ENCODE assay signal across 19 cellular contexts in the genomic region with DNA sequence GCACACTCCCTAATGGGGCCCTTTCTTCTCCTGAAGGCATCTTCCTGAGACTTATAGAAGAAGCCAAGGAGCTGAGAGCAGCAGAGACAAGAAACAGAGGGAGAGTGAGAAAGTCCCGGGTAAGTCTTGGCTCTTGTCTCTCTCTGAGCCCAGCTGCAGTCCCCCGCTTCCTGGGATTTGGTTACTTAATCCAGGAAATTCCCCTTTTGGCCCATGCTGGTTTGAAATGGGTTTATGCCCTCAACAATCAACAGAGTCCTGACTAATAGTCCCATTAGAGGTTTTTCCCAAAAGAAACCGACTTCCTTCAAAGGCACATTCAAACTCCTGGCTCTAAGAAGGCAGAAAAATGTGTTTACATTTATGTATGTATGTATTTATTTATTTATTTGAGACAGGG. TPM values are rescaled to one million over a fixed set of nuclear protein-coding genes. Genes with fewer than 3 reads are reported as not detected.
A peak's percentile ranks its signal among the peaks of the same experiment; 100 is the strongest.
DNase-seq lines count a peak whose midpoint lies in the region; ATAC-seq, FAIRE-seq and TF ChIP-seq lines count a peak whose summit lies in the region.
"Had no signal": no experiment of that assay in that cellular context is flagged by ENCODE, and none has a peak within 500 bp of the region (broad histone marks: within the 10 kb centered on the region; RNA-seq: fewer than 3 reads in every experiment).

No MANE protein-coding gene starts in this region.

- no peaks in the 10 kb centered on the region for H3K36me3 Mint-ChIP-seq in stimulated activated effector memory CD8-positive, alpha-beta T cell treated with anti-CD3 and anti-CD28 coated beads, Interleukin-12 subunit alpha, Interleukin-12 subunit beta, amount 100 ng/mL, for 72 hours
- no peaks in the 10 kb centered on the region for H3K36me3 Mint-ChIP-seq in endodermal cell (ENCODE audit: low read depth)
- H3K36me3 Mint-ChIP-seq: activated naive CD8-positive, alpha-beta T cell treated with anti-CD3 and anti-CD28 coated beads, Interleukin-2, amount 10 ng/mL, durations not matched to agents 7 days and 5 days had no signal

- H3K9me3 ChIP-seq in K562 (replicated peaks; ENCODE audit: control insufficient read depth, insufficient read depth, low read depth, low read length) (no peaks in the 10 kb centered on the region), hepatocyte (ENCODE audit: low read depth) (no peaks in the 10 kb centered on the region), endodermal cell (ENCODE audit: control insufficient read depth, low read length) (no peaks in the 10 kb centered on the region)
- H3K9me3 ChIP-seq: stomach had no signal

- TF ChIP-seq POLR2A in K562 (conservative IDR thresholded peaks at IDR 0.05), result no peak

- no peaks in the 10 kb centered on the region for H3K36me3 ChIP-seq in K562 (ENCODE audit: control insufficient read depth, insufficient read depth, low read length)
- H3K36me3 ChIP-seq in hepatocyte (replicated peaks; ENCODE audit: insufficient read depth, low read depth), result no peaks in the 10 kb centered on the region
- no peaks in the 10 kb centered on the region for H3K36me3 ChIP-seq in endodermal cell (ENCODE audit: control insufficient read depth, insufficient read depth, low read length)
- H3K36me3 ChIP-seq: stomach had no signal

- no peak for TF ChIP-seq EP300 in K562 (IDR thresholded peaks at IDR 0.05; ENCODE audit: low read length)

- no peaks in the 10 kb centered on the region; a peak in 2 of 5 replicates for H3K27me3 ChIP-seq in K562 (ENCODE audit: control insufficient read depth in 2 of 2, insufficient read depth in 2 of 2, low read length in 2 of 2)
- no peaks in the 10 kb centered on the region for H3K27me3 ChIP-seq in hepatocyte
- no peaks in the 10 kb centered on the region for H3K27me3 ChIP-seq in endodermal cell (ENCODE audit: control insufficient read depth, insufficient read depth, low read length, poor library complexity, severe bottlenecking)
- H3K27me3 ChIP-seq: stomach had no signal

- no peak for TF ChIP-seq RAD21 in K562 (CRISPR knock-in tag; conservative IDR thresholded peaks at IDR 0.05 in 1 of 2, IDR thresholded peaks at IDR 0.05 in 1 of 2)

- H3K9ac ChIP-seq in K562 (ENCODE audit: insufficient read depth in 1 of 2, low read depth in 2 of 2, low read length in 2 of 2) (no peak overlapping the region), endodermal cell (ENCODE audit: extremely low read depth, low read length, poor library complexity, severe bottlenecking) (no peak overlapping the region)

- in situ Hi-C loops in K562 (cut with MboI), result no loop called here

- no TSS peak for BruUV-seq in K562 (replicated peaks; lab: Mats Ljungman, UMichigan)

- H3K9me2 ChIP-seq in hepatocyte (replicated peaks; ENCODE audit: insufficient read depth), result no peaks in the 10 kb centered on the region

- H3K4me1 ChIP-seq in K562 (replicated peaks in 1 of 2; ENCODE audit: control insufficient read depth in 2 of 2, insufficient read depth in 2 of 2, low read length in 2 of 2), result peaks cover 0 to 5% of the 10 kb centered on the region in 2 experiments; a peak in 3 of 5 replicates
- H3K4me1 ChIP-seq in hepatocyte (ENCODE audit: insufficient read depth), result peaks cover 3% of the 10 kb centered on the region
- H3K4me1 ChIP-seq in endodermal cell (ENCODE audit: control insufficient read depth, insufficient read depth, low read length), result no peaks in the 10 kb centered on the region

- H3K79me2 ChIP-seq in K562 (ENCODE audit: control insufficient read depth, insufficient read depth, low read length), result no peaks in the 10 kb centered on the region
- no peaks in the 10 kb centered on the region for H3K79me2 ChIP-seq in hepatocyte

- TF ChIP-seq CTCF in AG04449 (IDR thresholded peaks at IDR 0.05; ENCODE audit: insufficient read depth, low read length, missing control alignments), result no peak
- TF ChIP-seq CTCF in K562 (IDR thresholded peaks at IDR 0.05 in 2 of 3, conservative IDR thresholded peaks at IDR 0.05 in 1 of 3; ENCODE audit: insufficient read depth in 2 of 3, low read depth in 1 of 3, low read length in 3 of 3), result no peak
- TF ChIP-seq CTCF in hepatocyte (IDR thresholded peaks at IDR 0.05; ENCODE audit: poor library complexity), result no peak
- TF ChIP-seq CTCF in endodermal cell (conservative IDR thresholded peaks at IDR 0.05), result no peak

- CTCF ChIA-PET in AG04449 (lab: Yijun Ruan, JAX) (interaction anchor here (0.7 to 17.1 kb wide), 4 partner anchors 22 to 164 kb away, joined by 3 to 621 read pairs (median 6); partner anchors contain the start of gene TMEM158), K562 (lab: Yijun Ruan, JAX; ENCODE audit: low intra/inter-chr PET ratio) (no interaction called here)

- FAIRE-seq in K562 (lab: Jason Lieb, UNC), result no peak
- FAIRE-seq: colon had no signal

- no peak overlapping the region for H3K4me3 ChIP-seq in AG04449 (ENCODE audit: low read depth, low read length)
- no peak overlapping the region for H3K4me3 ChIP-seq in K562
- H3K4me3 ChIP-seq in hepatocyte, result no peak overlapping the region
- no peak overlapping the region for H3K4me3 ChIP-seq in endodermal cell (ENCODE audit: low read length)
- H3K4me3 ChIP-seq: stomach had no signal

- H2AFZ ChIP-seq in K562 (ENCODE audit: low read depth, low read length) (no peak overlapping the region), hepatocyte (no peak overlapping the region)

- H3K4me2 ChIP-seq in K562 (ENCODE audit: insufficient read depth, low read length) (no peak overlapping the region), hepatocyte (no peak overlapping the region)

- H3K27ac ChIP-seq in K562 (ENCODE audit: extremely low read depth, low read depth, low read length) (no peak overlapping the region), hepatocyte (no peak overlapping the region), endodermal cell (ENCODE audit: low read depth, low read length) (no peak overlapping the region)
- H3K27ac ChIP-seq: stomach had no signal

- POLR2A ChIA-PET in AG04449 (lab: Yijun Ruan, JAX) (no interaction called here), K562 (lab: Yijun Ruan, JAX) (interaction anchor here (0.9 to 1.7 kb wide), 5 partner anchors 8 to 163 kb away, joined by 3 to 5 read pairs (median 3); no protein-coding TSS in a partner anchor)

- peaks cover 22% of the 10 kb centered on the region for H3K27me3 Mint-ChIP-seq in endodermal cell (ENCODE audit: insufficient read depth)

- H3K9me1 ChIP-seq in K562 (ENCODE audit: control insufficient read depth, insufficient read depth, low read length), result no peaks in the 10 kb centered on the region

- 13% methylated on average over 3 of the region's 3 CpGs for WGBS in K562 (ENCODE audit: insufficient coverage, low coverage, missing lambda C conversion rate)
- 28% methylated on average over 3 of the region's 3 CpGs for WGBS in hepatocyte (ENCODE audit: low lambda C conversion rate, missing lambda C conversion rate)
- 55 to 82% methylated on average over 2 to 3 of the region's 3 CpGs for WGBS in endodermal cell (ENCODE audit: insufficient coverage in 1 of 2, insufficient read length in 1 of 2), 2 experiments

- peaks cover 6% of the 10 kb centered on the region for H3K4me1 Mint-ChIP-seq in stimulated activated effector memory CD8-positive, alpha-beta T cell treated with anti-CD3 and anti-CD28 coated beads, Interleukin-12 subunit alpha, Interleukin-12 subunit beta, amount 100 ng/mL, for 72 hours
- H3K4me1 Mint-ChIP-seq in endodermal cell, result peaks cover 5% of the 10 kb centered on the region

- ATAC-seq in K562 (no peak), sciatic nerve (no peak)
- no peak for ATAC-seq in stimulated activated effector memory CD8-positive, alpha-beta T cell treated with anti-CD3 and anti-CD28 coated beads, Interleukin-12 subunit alpha, Interleukin-12 subunit beta, amount 100 ng/mL, for 72 hours
- ATAC-seq: activated CD4-positive, alpha-beta T cell treated with anti-CD3 and anti-CD28 coated beads for 36 hours; esophagus mucosa had no signal

- no peaks in the 10 kb centered on the region for H3K9me3 Mint-ChIP-seq in stimulated activated effector memory CD8-positive, alpha-beta T cell treated with anti-CD3 and anti-CD28 coated beads, Interleukin-12 subunit alpha, Interleukin-12 subunit beta, amount 100 ng/mL, for 72 hours
- H3K9me3 Mint-ChIP-seq in endodermal cell, result no peaks in the 10 kb centered on the region
- H3K9me3 Mint-ChIP-seq: activated naive CD8-positive, alpha-beta T cell treated with anti-CD3 and anti-CD28 coated beads, Interleukin-2, amount 10 ng/mL, durations not matched to agents 7 days and 5 days; activated T-cell treated with anti-CD3 and anti-CD28 coated beads, Interleukin-2, amount 50 U/mL, for 24 hours had no signal

- intact Hi-C loops in K562 (cut with micrococcal nuclease) (no loop called here), sciatic nerve (cut with DNase I) (no loop called here)

- H3K27ac Mint-ChIP-seq in stimulated activated effector memory CD8-positive, alpha-beta T cell treated with anti-CD3 and anti-CD28 coated beads, Interleukin-12 subunit alpha, Interleukin-12 subunit beta, amount 100 ng/mL, for 72 hours, result no peak overlapping the region
- H3K27ac Mint-ChIP-seq in endodermal cell, result no peak overlapping the region
- H3K27ac Mint-ChIP-seq: activated CD4-positive, alpha-beta T cell treated with anti-CD3 and anti-CD28 coated beads for 36 hours; activated naive CD8-positive, alpha-beta T cell treated with anti-CD3 and anti-CD28 coated beads, Interleukin-2, amount 10 ng/mL, durations not matched to agents 7 days and 5 days; activated T-cell treated with anti-CD3 and anti-CD28 coated beads, Interleukin-2, amount 50 U/mL, for 24 hours had no signal

- H4K20me1 ChIP-seq in K562 (replicated peaks; ENCODE audit: control insufficient read depth, insufficient read depth, low read length) (no peaks in the 10 kb centered on the region), hepatocyte (ENCODE audit: insufficient read depth, poor library complexity, severe bottlenecking) (no peaks in the 10 kb centered on the region)

- peak; percentile 46 for DNase-seq in AG04449 (ENCODE audit: low read depth, low spot score)
- peak; percentile 84 for DNase-seq in HT1080 (ENCODE audit: low read depth)
- no peak for DNase-seq in K562 (ENCODE audit: extremely low read depth in 1 of 4, low spot score in 3 of 4)
- DNase-seq in hepatocyte (ENCODE audit: low spot score), result peak; percentile 33
- DNase-seq in activated naive CD4-positive, alpha-beta T cell (lab: John Stamatoyannopoulos, UW), result no peak
- no peak for DNase-seq in sciatic nerve (ENCODE audit: low spot score)
- no peak for DNase-seq in stimulated activated effector memory CD8-positive, alpha-beta T cell treated with anti-CD3 and anti-CD28 coated beads, Interleukin-12 subunit alpha, Interleukin-12 subunit beta, amount 100 ng/mL, for 72 hours (ENCODE audit: low spot score in 2 of 2)
- DNase-seq in endodermal cell, result no peak
- DNase-seq: activated CD4-positive, alpha-beta T cell treated with anti-CD3 and anti-CD28 coated beads for 36 hours; activated naive CD8-positive, alpha-beta T cell treated with anti-CD3 and anti-CD28 coated beads, Interleukin-2, amount 10 ng/mL, durations not matched to agents 7 days and 5 days; activated T-cell treated with anti-CD3 and anti-CD28 coated beads, Interleukin-2, amount 50 U/mL, for 24 hours; Karpas-422; NCI-H2081 treated with DMSO at 0.1 percent for 48 hours; NCI-H774; nucleus accumbens; stomach; T-helper 2 cell had no signal

- no peak overlapping the region for H3K4me3 Mint-ChIP-seq in stimulated activated effector memory CD8-positive, alpha-beta T cell treated with anti-CD3 and anti-CD28 coated beads, Interleukin-12 subunit alpha, Interleukin-12 subunit beta, amount 100 ng/mL, for 72 hours
- H3K4me3 Mint-ChIP-seq in endodermal cell, result no peak overlapping the region
- H3K4me3 Mint-ChIP-seq: activated CD4-positive, alpha-beta T cell treated with anti-CD3 and anti-CD28 coated beads for 36 hours; activated naive CD8-positive, alpha-beta T cell treated with anti-CD3 and anti-CD28 coated beads, Interleukin-2, amount 10 ng/mL, durations not matched to agents 7 days and 5 days; activated T-cell treated with anti-CD3 and anti-CD28 coated beads, Interleukin-2, amount 50 U/mL, for 24 hours had no signal

RNA-seq across cellular contexts. Expression of gene TMEM158, which starts 22.0 kb away (rescaled TPM):
- total RNA-seq in HT1080 (2014; rRNA removed; shearing (Covaris generic)), result 248 and 364 TPM in 2 replicates
- 419 and 467 TPM in 2 replicates for polyA plus RNA-seq in HT1080 (2015; cell fraction: cytosol; rRNA removed)
- polyA plus RNA-seq in HT1080 (2015; cell fraction: nucleus; rRNA removed), result 122 and 123 TPM in 2 replicates
- 17.6 and 30.8 TPM in 2 replicates for total RNA-seq in K562 (2011; cell fraction: chromatin; rRNA removed; ENCODE audit: low replicate concordance)
- total RNA-seq in K562 (2011; cell fraction: nucleolus; rRNA removed), result 39.3 and 69.5 TPM in 2 replicates
- 34.5 and 58.6 TPM in 2 replicates for total RNA-seq in K562 (2011; cell fraction: nucleoplasm; rRNA removed)
- 23.6 and 24.7 TPM in 2 replicates for total RNA-seq in K562 (2014; rRNA removed)
- 6.8 and 9.5 TPM in 2 replicates for total RNA-seq in K562 (2014; rRNA removed; fragmentation: Illumina TruSeq; extraction: Trizol)
- 3.7 and 4.1 TPM in 2 replicates for total RNA-seq in K562 (2015; rRNA removed; fragmentation: Illumina TruSeq; extraction: Trizol)
- total RNA-seq in K562 (2021), result 33.2 and 46.5 TPM in 2 replicates
- 17.0 and 32.4 TPM in 2 replicates for polyA plus RNA-seq in K562 (2011; rRNA removed)
- 23.8 and 166 TPM in 2 replicates for polyA plus RNA-seq in K562 (2011; cell fraction: cytosol; rRNA removed)
- polyA plus RNA-seq in K562 (2011; cell fraction: nucleus; rRNA removed), result 20.8 and 52.4 TPM in 2 replicates
- polyA plus RNA-seq in K562 (2012), result 15.6 and 28.2 TPM in 2 replicates
- 8.4 and 12.6 TPM in 2 replicates for polyA plus RNA-seq in K562 (2014; fragmentation: Illumina TruSeq; extraction: Trizol)
- 1 to 10 TPM; 2.2 to 2.6 TPM for polyA plus RNA-seq in K562 (2014; fragmentation: Nextera tagmentation; extraction: Ambion mirVana)
- polyA plus RNA-seq in K562 (2014; rRNA removed), result 18.9 and 24.6 TPM in 2 replicates
- polyA minus RNA-seq in K562 (2011; rRNA and poly(A)+ RNA removed), result 5.0 and 12.8 TPM in 2 replicates
- polyA minus RNA-seq in K562 (2011; cell fraction: cytosol; rRNA and poly(A)+ RNA removed), result 36.2 and 47.6 TPM in 2 replicates
- polyA minus RNA-seq in K562 (2011; cell fraction: nucleus; rRNA and poly(A)+ RNA removed), result 8.7 and 12.8 TPM in 2 replicates
- 3.3 and 8.5 TPM in 2 replicates for total RNA-seq in hepatocyte
- 16.0 and 16.9 TPM in 2 replicates for polyA plus RNA-seq in hepatocyte
- total RNA-seq in sciatic nerve, result 6.5 TPM
- total RNA-seq in endodermal cell, result 1 to 10 TPM in 1 of 2 donors, under 1 TPM in 1; 0.31 to 5.5 TPM
- 16.6 TPM for polyA plus RNA-seq in endodermal cell (2013, experiment 1 of 2)
- polyA plus RNA-seq in endodermal cell (2013, experiment 2 of 2), result 11.6 TPM
- total RNA-seq: activated naive CD8-positive, alpha-beta T cell treated with anti-CD3 and anti-CD28 coated beads, Interleukin-2, amount 10 ng/mL, durations not matched to agents 7 days and 5 days had no signal

RNA-seq across cellular contexts. Expression of gene CDCP1, which starts 58.0 kb away (rescaled TPM):
- total RNA-seq in HT1080 (2014; rRNA removed; shearing (Covaris generic)), result 16.9 and 23.8 TPM in 2 replicates
- polyA plus RNA-seq in HT1080 (2015; cell fraction: cytosol; rRNA removed), result 45.0 and 51.3 TPM in 2 replicates
- 49.2 and 55.4 TPM in 2 replicates for polyA plus RNA-seq in HT1080 (2015; cell fraction: nucleus; rRNA removed)
- 51.7 and 78.6 TPM in 2 replicates for total RNA-seq in K562 (2011; cell fraction: chromatin; rRNA removed; ENCODE audit: low replicate concordance)
- 37.6 and 51.9 TPM in 2 replicates for total RNA-seq in K562 (2011; cell fraction: nucleolus; rRNA removed)
- total RNA-seq in K562 (2011; cell fraction: nucleoplasm; rRNA removed), result 53.8 and 71.8 TPM in 2 replicates
- total RNA-seq in K562 (2014; rRNA removed) (5.2 and 6.4 TPM in 2 replicates), K562 (2014; rRNA removed; fragmentation: Illumina TruSeq; extraction: Trizol) (5.5 and 6.5 TPM in 2 replicates), K562 (2015; rRNA removed; fragmentation: Illumina TruSeq; extraction: Trizol) (5.0 and 5.1 TPM in 2 replicates), K562 (2021) (13.9 and 16.4 TPM in 2 replicates), hepatocyte (7.0 and 7.3 TPM in 2 replicates), sciatic nerve (1.8 TPM), endodermal cell (10 to 100 TPM in 1 of 2 donors, 1 to 10 TPM in 1; 8.9 to 13.1 TPM)
- polyA plus RNA-seq in K562 (2011; rRNA removed) (13.9 and 14.5 TPM in 2 replicates), K562 (2014; fragmentation: Illumina TruSeq; extraction: Trizol) (9.8 and 11.2 TPM in 2 replicates), K562 (2014; fragmentation: Nextera tagmentation; extraction: Ambion mirVana) (1 to 10 TPM; 3.9 to 4.8 TPM), K562 (2014; rRNA removed) (5.1 and 6.0 TPM in 2 replicates), hepatocyte (4.8 and 5.3 TPM in 2 replicates)
- polyA plus RNA-seq in K562 (2011; cell fraction: cytosol; rRNA removed), result 15.2 and 15.5 TPM in 2 replicates
- 13.1 and 19.9 TPM in 2 replicates for polyA plus RNA-seq in K562 (2011; cell fraction: nucleus; rRNA removed)
- 10.4 and 16.8 TPM in 2 replicates for polyA plus RNA-seq in K562 (2012)
- polyA minus RNA-seq in K562 (2011; rRNA and poly(A)+ RNA removed), result 18.4 and 20.2 TPM in 2 replicates
- polyA minus RNA-seq in K562 (2011; cell fraction: cytosol; rRNA and poly(A)+ RNA removed), result 19.9 and 20.8 TPM in 2 replicates
- polyA minus RNA-seq in K562 (2011; cell fraction: nucleus; rRNA and poly(A)+ RNA removed), result 7.9 and 14.8 TPM in 2 replicates
- polyA plus RNA-seq in endodermal cell (2013, experiment 1 of 2), result 0.68 TPM
- 0.37 TPM for polyA plus RNA-seq in endodermal cell (2013, experiment 2 of 2)

Comparison
In these comparisons a context has a peak if more than half of its experiments do, and no peak if none do; other contexts are left out.
1. DNase-seq: peak in AG04449 (single experiment), HT1080 (single experiment) and hepatocyte (single experiment); none in K562 (0 of 4), activated naive CD4-positive, alpha-beta T cell (0 of 4), sciatic nerve (single experiment), stimulated activated effector memory CD8-positive, alpha-beta T cell treated with anti-CD3 and anti-CD28 coated beads, Interleukin-12 subunit alpha, Interleukin-12 subunit beta, amount 100 ng/mL, for 72 hours (0 of 2) and endodermal cell (single experiment).